17 cellular contexts compared by ENCODE assay signal in genomic region chr1:5660141-5660935, GRCh38.
A peak's percentile ranks its signal among the peaks of the same experiment; 100 is the strongest.
DNase-seq lines count a peak whose midpoint lies in the region; ATAC-seq, FAIRE-seq and TF ChIP-seq lines count a peak whose summit lies in the region.
"Had no signal": no experiment of that assay in that cellular context is flagged by ENCODE, and none has a peak within 500 bp of the region (broad histone marks: within the 10 kb centered on the region; RNA-seq: fewer than 3 reads in every experiment).

No MANE protein-coding gene starts in this region.

- H3K4me3 Mint-ChIP-seq in natural killer cell treated with Interleukin-12 subunit alpha and Interleukin-12 subunit beta and Interleukin-15 and Interleukin-18, amount 100 ng/mL, for 72 hours, result no peak overlapping the region
- H3K4me3 Mint-ChIP-seq: mesothelial cell of epicardium, T-cell, WTC11 had no signal

- FAIRE-seq in bronchial epithelial cell (lab: Jason Lieb, UNC) (no peak), small intestine (lab: Jason Lieb, UNC) (no peak)

- H3K27ac ChIP-seq in right cardiac atrium (ENCODE audit: low read length) (peak overlapping the region; percentile 84), small intestine (ENCODE audit: low read depth in 1 of 2, low read length in 1 of 2) (no peak overlapping the region)
- H3K27ac ChIP-seq: testis had no signal

- peaks cover 2% of the 10 kb centered on the region for H3K4me1 ChIP-seq in right cardiac atrium (ENCODE audit: control insufficient read depth, insufficient read depth, low read length)
- H3K4me1 ChIP-seq in small intestine (ENCODE audit: control insufficient read depth in 2 of 2, insufficient read depth in 1 of 2, low read depth in 1 of 2, low read length in 1 of 2), result no peaks in the 10 kb centered on the region
- H3K4me1 ChIP-seq: HAP-1, testis had no signal

- H3K27ac Mint-ChIP-seq in natural killer cell treated with Interleukin-12 subunit alpha and Interleukin-12 subunit beta and Interleukin-15 and Interleukin-18, amount 100 ng/mL, for 72 hours, result no peak overlapping the region
- H3K27ac Mint-ChIP-seq: activated T-helper 2 cell treated with anti-CD3 and anti-CD28 coated beads, Interferon-gamma antibody, Interleukin-2, Interleukin-4, amounts not matched to agents 10 μg/mL and 5 μg/mL and 100 μg/mL, durations not matched to agents 14 hours and 24 hours and 36 hours; mesothelial cell of epicardium; WTC11 had no signal

- no peaks in the 10 kb centered on the region for H3K9me3 Mint-ChIP-seq in natural killer cell treated with Interleukin-12 subunit alpha and Interleukin-12 subunit beta and Interleukin-15 and Interleukin-18, amount 100 ng/mL, for 72 hours
- H3K9me3 Mint-ChIP-seq: activated T-helper 2 cell treated with anti-CD3 and anti-CD28 coated beads, Interferon-gamma antibody, Interleukin-2, Interleukin-4, amounts not matched to agents 10 μg/mL and 5 μg/mL and 100 μg/mL, durations not matched to agents 14 hours and 24 hours and 36 hours had no signal

- no peak for TF ChIP-seq POLR2A in NB4 (IDR thresholded peaks at IDR 0.05; ENCODE audit: extremely low read depth, insufficient read length)

- H3K27me3 ChIP-seq in bronchial epithelial cell (ENCODE audit: control insufficient read depth, insufficient read depth, low read length) (no peaks in the 10 kb centered on the region), right cardiac atrium (ENCODE audit: control insufficient read depth, insufficient read depth) (no peaks in the 10 kb centered on the region), small intestine (ENCODE audit: control insufficient read depth in 2 of 2, insufficient read depth in 2 of 2, low read length in 2 of 2) (no peaks in the 10 kb centered on the region)
- H3K27me3 ChIP-seq: testis had no signal

- no peaks in the 10 kb centered on the region for H3K4me1 Mint-ChIP-seq in natural killer cell treated with Interleukin-12 subunit alpha and Interleukin-12 subunit beta and Interleukin-15 and Interleukin-18, amount 100 ng/mL, for 72 hours (ENCODE audit: low read depth in 2 of 2)
- H3K4me1 Mint-ChIP-seq: mesothelial cell of epicardium, WTC11 had no signal

- TF ChIP-seq CTCF in NB4 (IDR thresholded peaks at IDR 0.05; ENCODE audit: low read depth, low read length), result no peak
- TF ChIP-seq CTCF in bronchial epithelial cell (IDR thresholded peaks at IDR 0.05; ENCODE audit: insufficient read depth, low read length, severe bottlenecking), result no peak

- H3K4me3 ChIP-seq in NB4 (ENCODE audit: low read depth, low read length) (no peak overlapping the region), bronchial epithelial cell (ENCODE audit: low read depth, low read length) (no peak overlapping the region), right cardiac atrium (ENCODE audit: low read length) (no peak overlapping the region), small intestine (ENCODE audit: low read depth in 1 of 2, low read length in 2 of 2) (no peak overlapping the region)
- H3K4me3 ChIP-seq: HAP-1, testis had no signal

- no peaks in the 10 kb centered on the region for H3K36me3 Mint-ChIP-seq in natural killer cell treated with Interleukin-12 subunit alpha and Interleukin-12 subunit beta and Interleukin-15 and Interleukin-18, amount 100 ng/mL, for 72 hours
- H3K36me3 Mint-ChIP-seq: mesothelial cell of epicardium, T-cell had no signal

- no peaks in the 10 kb centered on the region for H3K36me3 ChIP-seq in bronchial epithelial cell (ENCODE audit: control insufficient read depth, insufficient read depth, low read length)
- no peaks in the 10 kb centered on the region for H3K36me3 ChIP-seq in small intestine (ENCODE audit: control insufficient read depth in 2 of 2, insufficient read depth in 2 of 2, low read length in 2 of 2)
- H3K36me3 ChIP-seq: HAP-1 had no signal

- WGBS in right cardiac atrium, result 20% methylated on average over 13 of the region's 13 CpGs
- WGBS in small intestine, 3 donors, result 40 to 43% (median 42%) methylated on average over 13 of the region's 13 CpGs

- intact Hi-C loops in right cardiac atrium (cut with DNase I), result no loop called here

- H3K27me3 Mint-ChIP-seq in natural killer cell treated with Interleukin-12 subunit alpha and Interleukin-12 subunit beta and Interleukin-15 and Interleukin-18, amount 100 ng/mL, for 72 hours, result peaks cover 0 to 3% of the 10 kb centered on the region in 2 donors

- DNase-seq in NB4 (ENCODE audit: low read depth), result peak; percentile 57
- DNase-seq in bronchial epithelial cell (ENCODE audit: low read depth), result peak; percentile 64
- DNase-seq in right cardiac atrium, result peak; percentile 40 to 68 (median 58)
- peak; percentile 1 for DNase-seq in small intestine
- DNase-seq in natural killer cell treated with Interleukin-12 subunit alpha and Interleukin-12 subunit beta and Interleukin-15 and Interleukin-18, amount 100 ng/mL, for 72 hours (ENCODE audit: low spot score), result no peak
- no peak for DNase-seq in medulla oblongata (ENCODE audit: extremely low spot score)
- DNase-seq: foreskin melanocyte; NCI-H2171; nucleus accumbens; stimulated activated CD4-positive, alpha-beta T cell treated with anti-CD3 and anti-CD28 coated beads, Interleukin-4, amount 100 ng/mL, for 1 hour; testis had no signal

- H3K9me3 ChIP-seq in right cardiac atrium (ENCODE audit: control insufficient read depth, low read length) (no peaks in the 10 kb centered on the region), small intestine (ENCODE audit: control insufficient read depth, low read depth) (no peaks in the 10 kb centered on the region)
- H3K9me3 ChIP-seq: HAP-1, testis had no signal

- ATAC-seq in right cardiac atrium (peak; percentile 83 to 89), HG03432 (IDR thresholded peaks at IDR 0.05; ENCODE audit: unreplicated experiment) (no peak)
- ATAC-seq in natural killer cell treated with Interleukin-12 subunit alpha and Interleukin-12 subunit beta and Interleukin-15 and Interleukin-18, amount 100 ng/mL, for 72 hours, result no peak
- ATAC-seq: T-cell, WTC11 had no signal

Comparison
In these comparisons a context has a peak if more than half of its experiments do, and no peak if none do; other contexts are left out.
1. DNase-seq: peak in NB4 (single experiment), bronchial epithelial cell (single experiment), right cardiac atrium (3 of 3) and small intestine (single experiment); none in natural killer cell treated with Interleukin-12 subunit alpha and Interleukin-12 subunit beta and Interleukin-15 and Interleukin-18, amount 100 ng/mL, for 72 hours (single experiment) and medulla oblongata (single experiment).
2. ATAC-seq: peak in right cardiac atrium (2 of 2); none in natural killer cell treated with Interleukin-12 subunit alpha and Interleukin-12 subunit beta and Interleukin-15 and Interleukin-18, amount 100 ng/mL, for 72 hours (0 of 2) and HG03432 (single experiment).